In the genomic region with DNA sequence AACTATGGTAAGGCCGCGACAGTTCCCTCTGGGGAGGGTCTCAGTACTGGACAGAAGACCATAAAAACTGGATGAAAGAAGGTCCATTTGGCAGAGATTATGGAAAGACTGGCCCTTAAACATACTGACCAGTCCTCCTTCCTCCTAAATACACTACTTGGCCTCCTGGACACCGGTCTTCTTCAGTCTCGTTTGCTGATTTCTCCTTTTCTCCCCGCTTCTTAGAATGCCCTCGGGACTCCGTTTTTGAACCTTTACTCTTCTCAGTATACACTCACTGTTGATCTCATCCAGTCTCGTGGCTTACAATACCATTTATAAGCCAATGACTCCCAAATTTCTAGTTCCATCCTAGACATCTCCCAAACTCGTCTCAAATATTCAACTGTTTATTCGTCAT, we compare ENCODE assay signal across 8 cellular contexts. TPM values are rescaled to one million over a fixed set of nuclear protein-coding genes. Genes with fewer than 3 reads are reported as not detected.
DNase-seq lines count a peak whose midpoint lies in the region; ATAC-seq, FAIRE-seq and TF ChIP-seq lines count a peak whose summit lies in the region.

No MANE protein-coding gene starts in this region.

- H2AFZ ChIP-seq in OCI-LY7 (ENCODE audit: low read length) = peak overlapping the region; percentile 99
- peak overlapping the region; percentile 99 for H2AFZ ChIP-seq in endothelial cell of umbilical vein (ENCODE audit: low read depth, low read length)
- peak overlapping the region; percentile 93 for H2AFZ ChIP-seq in osteoblast (ENCODE audit: low read length)

- H3K27me3 ChIP-seq in endothelial cell of umbilical vein (ENCODE audit: control insufficient read depth in 2 of 2, insufficient read depth in 2 of 2, low read length in 2 of 2) (no peaks in the 10 kb centered on the region), osteoblast (ENCODE audit: insufficient read depth, low read length) (no peaks in the 10 kb centered on the region)

- intact Hi-C loops in OCI-LY7 (cut with micrococcal nuclease; ENCODE audit: unreplicated experiment) = no loop called here
- intact Hi-C loops in endothelial cell of umbilical vein (cut with micrococcal nuclease) = loop anchor here (1.0 kb wide), 1 partner anchor 26 kb away; a partner anchor contains a TSS

- DNase-seq in DMS114 treated with DMSO at 0.1 percent for 48 hours (lab: John Stamatoyannopoulos, UW; ENCODE audit: unreplicated experiment) (peak; percentile 43), OCI-LY7 (ENCODE audit: low spot score) (no peak), endothelial cell of umbilical vein (ENCODE audit: low read depth, low spot score) (no peak), osteoblast (ENCODE audit: insufficient read length, low spot score, missing footprints) (peak; percentile 89), H54 (ENCODE audit: insufficient read length, low spot score) (no peak)
- DNase-seq in activated CD4-positive, CD25-positive, alpha-beta regulatory T cell (lab: John Stamatoyannopoulos, UW) = no peak
- no peak for DNase-seq in activated CD4-positive, alpha-beta T cell treated with anti-CD3 and anti-CD28 coated beads, Interleukin-2, amount 50 U/mL, for 4 hours

- dilution Hi-C loops in endothelial cell of umbilical vein (cut with MboI; ENCODE audit: extremely low pct_ligation_motif_present, low sequenced_read_pairs) = no loop called here

- H4K20me1 ChIP-seq in OCI-LY7 (ENCODE audit: insufficient read depth, low read length) = no peaks in the 10 kb centered on the region
- H4K20me1 ChIP-seq in endothelial cell of umbilical vein (replicated peaks; ENCODE audit: control insufficient read depth, extremely low read depth, insufficient read depth, low read length) = no peaks in the 10 kb centered on the region
- no peaks in the 10 kb centered on the region for H4K20me1 ChIP-seq in osteoblast (ENCODE audit: insufficient read depth, low read length)

- H3K9me2 ChIP-seq in OCI-LY7 (ENCODE audit: insufficient read depth, low read length) = no peaks in the 10 kb centered on the region

- H3K36me3 ChIP-seq in OCI-LY7 (ENCODE audit: insufficient read depth, low read length) (peaks cover 31% of the 10 kb centered on the region), endothelial cell of umbilical vein (ENCODE audit: control insufficient read depth in 2 of 2, extremely low read depth in 1 of 2, insufficient read depth in 2 of 2, low read length in 2 of 2) (peaks cover 4 to 17% of the 10 kb centered on the region in 2 experiments), osteoblast (ENCODE audit: insufficient read depth, low read length) (peaks cover 32% of the 10 kb centered on the region)

- peak; percentile 4 for FAIRE-seq in endothelial cell of umbilical vein (lab: Jason Lieb, UNC)
- no peak for FAIRE-seq in H54 (lab: Jason Lieb, UNC)

- no peaks in the 10 kb centered on the region for H3K9me1 ChIP-seq in endothelial cell of umbilical vein (replicated peaks; ENCODE audit: control insufficient read depth, extremely low read depth, insufficient read depth, low read length)

- peaks cover 23% of the 10 kb centered on the region for H3K79me2 ChIP-seq in OCI-LY7 (ENCODE audit: insufficient read depth, low read depth, low read length)
- peaks cover 7% of the 10 kb centered on the region for H3K79me2 ChIP-seq in endothelial cell of umbilical vein (ENCODE audit: control insufficient read depth, insufficient read depth, low read length)
- H3K79me2 ChIP-seq in osteoblast (ENCODE audit: insufficient read depth, low read length) = peaks cover 4% of the 10 kb centered on the region

- H3K27ac ChIP-seq in OCI-LY7 (ENCODE audit: low read depth, low read length, poor library complexity, severe bottlenecking) (peak overlapping the region; percentile 59), endothelial cell of umbilical vein (ENCODE audit: insufficient read depth, low read depth, low read length) (peak overlapping the region; percentile 91), osteoblast (ENCODE audit: low read depth, low read length) (peak overlapping the region; percentile 77)

- CTCF ChIA-PET in OCI-LY7 (lab: Charles Lee; ENCODE audit: unreplicated experiment) (no interaction called here), endothelial cell of umbilical vein (lab: Charles Lee) (interaction anchor here (1.8 kb wide), 1 partner anchor 8 kb away, joined by 7 read pairs; no protein-coding TSS in a partner anchor)

- TF ChIP-seq CTCF in OCI-LY7 (conservative IDR thresholded peaks at IDR 0.05; ENCODE audit: low read length) = no peak
- no peak for TF ChIP-seq CTCF in endothelial cell of umbilical vein (IDR thresholded peaks at IDR 0.05; ENCODE audit: extremely low read depth in 1 of 2, insufficient read depth in 1 of 2, low read depth in 1 of 2, low read length in 2 of 2)
- TF ChIP-seq CTCF in osteoblast (IDR thresholded peaks at IDR 0.05; ENCODE audit: extremely low read depth, low read depth, low read length) = no peak

- TF ChIP-seq POLR2A in endothelial cell of umbilical vein (IDR thresholded peaks at IDR 0.05; ENCODE audit: low read depth, low read length) (no peak), H54 (IDR thresholded peaks at IDR 0.05; ENCODE audit: low read depth, low read length) (no peak)

- H3K9me3 ChIP-seq in OCI-LY7 (ENCODE audit: low read length) (no peaks in the 10 kb centered on the region), endothelial cell of umbilical vein (replicated peaks; ENCODE audit: control insufficient read depth, insufficient read depth, low read length) (no peaks in the 10 kb centered on the region), osteoblast (ENCODE audit: low read depth, low read length) (no peaks in the 10 kb centered on the region)

- BruUV-seq in OCI-LY7 (replicated peaks; lab: Mats Ljungman, UMichigan) (TSS peak; percentile 98), endothelial cell of umbilical vein (replicated peaks; lab: Mats Ljungman, UMichigan) (no TSS peak)

- no peak for ATAC-seq in HG03565 (IDR thresholded peaks at IDR 0.05; ENCODE audit: unreplicated experiment)

- H3K4me2 ChIP-seq in OCI-LY7 (ENCODE audit: low read length) = peak overlapping the region; percentile 83
- peak overlapping the region; percentile 99 for H3K4me2 ChIP-seq in endothelial cell of umbilical vein (ENCODE audit: insufficient read depth, low read length)
- peak overlapping the region; percentile 94 for H3K4me2 ChIP-seq in osteoblast (ENCODE audit: insufficient read depth, low read length)

- peak overlapping the region; percentile 92 for H3K4me3 ChIP-seq in OCI-LY7 (ENCODE audit: low read depth, low read length, poor library complexity, severe bottlenecking)
- peak overlapping the region; percentile 86 to 97 (median 88) for H3K4me3 ChIP-seq in endothelial cell of umbilical vein (replicated peaks in 1 of 3; ENCODE audit: insufficient read depth in 1 of 3, low read depth in 1 of 3, low read length in 3 of 3)
- peak overlapping the region; percentile 90 for H3K4me3 ChIP-seq in osteoblast (ENCODE audit: insufficient read depth, low read length)

- H3K4me1 ChIP-seq in OCI-LY7 (ENCODE audit: insufficient read depth, low read length, poor library complexity, severe bottlenecking) (peaks cover 19% of the 10 kb centered on the region), endothelial cell of umbilical vein (ENCODE audit: control insufficient read depth, extremely low read depth, insufficient read depth, low read length) (peaks cover 16% of the 10 kb centered on the region), osteoblast (ENCODE audit: insufficient read depth, low read length) (peaks cover 10% of the 10 kb centered on the region)

- POLR2A ChIA-PET in OCI-LY7 (lab: Charles Lee) (interaction anchor here (0.6 to 2.5 kb wide), 6 partner anchors 9 to 358 kb away, joined by 3 to 13 read pairs (median 4); no protein-coding TSS in a partner anchor), endothelial cell of umbilical vein (lab: Charles Lee) (interaction anchor here (0.6 to 1.3 kb wide), 2 partner anchors 26 to 440 kb away, joined by 4 read pairs; a partner anchor contains a TSS)

- peak overlapping the region; percentile 96 for H3K9ac ChIP-seq in endothelial cell of umbilical vein (replicated peaks; ENCODE audit: extremely low read depth, insufficient read depth, low read length)

RNA-seq across cellular contexts. Expression of a gene that starts 0.7 kb away (rescaled TPM):
- 98.6 and 101 TPM in 2 replicates for total RNA-seq in OCI-LY7 (2014; rRNA removed; shearing (Covaris generic))
- total RNA-seq in OCI-LY7 (2022) (99.3 and 107 TPM in 2 replicates), endothelial cell of umbilical vein (96.9 and 112 TPM in 2 replicates), osteoblast (68.4 and 73.8 TPM in 2 replicates)
- polyA plus RNA-seq in endothelial cell of umbilical vein = 71.5 and 79.1 TPM in 2 replicates
- 93.1 and 114 TPM in 2 replicates for polyA plus RNA-seq in endothelial cell of umbilical vein (2011; cell fraction: cytosol; rRNA removed)
- polyA plus RNA-seq in endothelial cell of umbilical vein (2011; cell fraction: nucleus; rRNA removed) = 100 and 119 TPM in 2 replicates
- 86.1 and 122 TPM in 2 replicates for polyA plus RNA-seq in endothelial cell of umbilical vein (2012)
- polyA minus RNA-seq in endothelial cell of umbilical vein = 59.6 and 65.3 TPM in 2 replicates
- 110 TPM for polyA minus RNA-seq in endothelial cell of umbilical vein (2011; cell fraction: cytosol; rRNA and poly(A)+ RNA removed)
- 23.2 and 35.2 TPM in 2 replicates for polyA minus RNA-seq in endothelial cell of umbilical vein (2011; cell fraction: nucleus; rRNA and poly(A)+ RNA removed)

RNA-seq across cellular contexts. Expression of a gene that starts 26.3 kb away (rescaled TPM):
- total RNA-seq in OCI-LY7 (2014; rRNA removed; shearing (Covaris generic)) = 7.2 and 10.2 TPM in 2 replicates
- total RNA-seq in OCI-LY7 (2022) (21.1 and 22.8 TPM in 2 replicates), endothelial cell of umbilical vein (9.3 and 9.6 TPM in 2 replicates), osteoblast (1.1 and 1.2 TPM in 2 replicates)
- 3.0 and 3.9 TPM in 2 replicates for polyA plus RNA-seq in endothelial cell of umbilical vein
- polyA plus RNA-seq in endothelial cell of umbilical vein (2011; cell fraction: cytosol; rRNA removed) = 4.3 and 4.4 TPM in 2 replicates
- polyA plus RNA-seq in endothelial cell of umbilical vein (2011; cell fraction: nucleus; rRNA removed) = 6.8 and 6.9 TPM in 2 replicates
- polyA plus RNA-seq in endothelial cell of umbilical vein (2012) = 6.3 and 7.2 TPM in 2 replicates
- 6.2 TPM in 2 replicates for polyA minus RNA-seq in endothelial cell of umbilical vein
- polyA minus RNA-seq in endothelial cell of umbilical vein (2011; cell fraction: cytosol; rRNA and poly(A)+ RNA removed) = 0.82 TPM
- polyA minus RNA-seq in endothelial cell of umbilical vein (2011; cell fraction: nucleus; rRNA and poly(A)+ RNA removed) = 3.1 and 3.3 TPM in 2 replicates

RNA-seq across cellular contexts. Expression of a gene that starts 41.2 kb away (rescaled TPM):
- not detected in 2 replicates for total RNA-seq in OCI-LY7 (2014; rRNA removed; shearing (Covaris generic))
- total RNA-seq in OCI-LY7 (2022) (not detected in 2 replicates), endothelial cell of umbilical vein (not detected in 2 replicates), osteoblast (not detected in 2 replicates)
- not detected in 2 replicates for polyA plus RNA-seq in endothelial cell of umbilical vein
- not detected in 2 replicates for polyA plus RNA-seq in endothelial cell of umbilical vein (2011; cell fraction: cytosol; rRNA removed)
- not detected in 2 replicates for polyA plus RNA-seq in endothelial cell of umbilical vein (2011; cell fraction: nucleus; rRNA removed)
- not detected in 2 replicates for polyA plus RNA-seq in endothelial cell of umbilical vein (2012)
- not detected in 2 replicates for polyA minus RNA-seq in endothelial cell of umbilical vein
- not detected for polyA minus RNA-seq in endothelial cell of umbilical vein (2011; cell fraction: cytosol; rRNA and poly(A)+ RNA removed)
- not detected in 2 replicates for polyA minus RNA-seq in endothelial cell of umbilical vein (2011; cell fraction: nucleus; rRNA and poly(A)+ RNA removed)

RNA-seq across cellular contexts. Expression of a gene that starts 42.7 kb away (rescaled TPM):
- not detected in 2 replicates for total RNA-seq in OCI-LY7 (2014; rRNA removed; shearing (Covaris generic))
- not detected in 2 replicates for total RNA-seq in OCI-LY7 (2022)
- not detected in 2 replicates for total RNA-seq in endothelial cell of umbilical vein
- not detected in 2 replicates for polyA plus RNA-seq in endothelial cell of umbilical vein
- polyA plus RNA-seq in endothelial cell of umbilical vein (2011; cell fraction: cytosol; rRNA removed) = not detected in 2 replicates
- polyA plus RNA-seq in endothelial cell of umbilical vein (2011; cell fraction: nucleus; rRNA removed) = not detected in 2 replicates
- not detected in 2 replicates for polyA plus RNA-seq in endothelial cell of umbilical vein (2012)
- polyA minus RNA-seq in endothelial cell of umbilical vein = not detected in 2 replicates
- not detected for polyA minus RNA-seq in endothelial cell of umbilical vein (2011; cell fraction: cytosol; rRNA and poly(A)+ RNA removed)
- polyA minus RNA-seq in endothelial cell of umbilical vein (2011; cell fraction: nucleus; rRNA and poly(A)+ RNA removed) = not detected in 2 replicates
- total RNA-seq in osteoblast = not detected in 2 replicates

RNA-seq across cellular contexts. Expression of a gene that starts 47.4 kb away (rescaled TPM):
- total RNA-seq in OCI-LY7 (2014; rRNA removed; shearing (Covaris generic)) = not detected in 2 replicates
- total RNA-seq in OCI-LY7 (2022) (not detected in 2 replicates), endothelial cell of umbilical vein (not detected in 2 replicates), osteoblast (not detected in 2 replicates)
- polyA plus RNA-seq in endothelial cell of umbilical vein = not detected in 2 replicates
- not detected in 2 replicates for polyA plus RNA-seq in endothelial cell of umbilical vein (2011; cell fraction: cytosol; rRNA removed)
- not detected in 2 replicates for polyA plus RNA-seq in endothelial cell of umbilical vein (2011; cell fraction: nucleus; rRNA removed)
- polyA plus RNA-seq in endothelial cell of umbilical vein (2012) = not detected in 2 replicates
- not detected in 2 replicates for polyA minus RNA-seq in endothelial cell of umbilical vein
- polyA minus RNA-seq in endothelial cell of umbilical vein (2011; cell fraction: cytosol; rRNA and poly(A)+ RNA removed) = not detected
- polyA minus RNA-seq in endothelial cell of umbilical vein (2011; cell fraction: nucleus; rRNA and poly(A)+ RNA removed) = not detected in 2 replicates

Comparison
In these comparisons a context has a peak if more than half of its experiments do, and no peak if none do; other contexts are left out.
1. DNase-seq: peak in DMS114 treated with DMSO at 0.1 percent for 48 hours (single experiment) and osteoblast (single experiment); none in OCI-LY7 (single experiment), endothelial cell of umbilical vein (single experiment), activated CD4-positive, CD25-positive, alpha-beta regulatory T cell (0 of 4), activated CD4-positive, alpha-beta T cell treated with anti-CD3 and anti-CD28 coated beads, Interleukin-2, amount 50 U/mL, for 4 hours (0 of 2) and H54 (single experiment).
2. Peak in every context shown above with its lines, with median percentiles within 50 percentile points of each other: H2AFZ ChIP-seq, H3K27ac ChIP-seq, H3K4me2 ChIP-seq and H3K4me3 ChIP-seq.